In genomic region chrX:132217203-132218073, GRCh38 we compare ENCODE assay signal across 8 cellular contexts. TPM values are rescaled to one million over a fixed set of nuclear protein-coding genes. Genes with fewer than 3 reads are reported as not detected.
DNase-seq lines count a peak whose midpoint lies in the region; ATAC-seq lines count a peak whose summit lies in the region.

No MANE protein-coding gene starts in this region.

- H3K36me3 ChIP-seq in rectal smooth muscle tissue (ENCODE audit: control insufficient read depth, insufficient read depth, low read length) = no peaks in the 10 kb centered on the region

- peak overlapping the region; percentile 87 to 94 (median 90) for H3K4me3 Mint-ChIP-seq in T-cell

- H3K4me1 ChIP-seq in right cardiac atrium (ENCODE audit: control insufficient read depth, insufficient read depth, low read length) (peaks cover 1% of the 10 kb centered on the region), rectal smooth muscle tissue (ENCODE audit: control insufficient read depth, insufficient read depth, low read length) (peaks cover 4% of the 10 kb centered on the region)

- POLR2A ChIA-PET in T-cell (lab: Charles Lee) = interaction anchor here (0.6 kb wide), 3 partner anchors 143 to 390 kb away, joined by 3 to 5 read pairs (median 3); no protein-coding TSS in a partner anchor

- no peaks in the 10 kb centered on the region for H3K9me3 Mint-ChIP-seq in T-cell

- DNase-seq in NCI-H1436 treated with DMSO at 0.1 percent for 48 hours (lab: John Stamatoyannopoulos, UW) (peak; percentile 17), T-cell (peak; percentile 43 to 80 (median 73)), amniotic epithelial cell (ENCODE audit: low read depth) (peak; percentile 88), right cardiac atrium (peak; percentile 55 to 82 (median 72)), dedifferentiated amniotic fluid mesenchymal stem cell (ENCODE audit: extremely low spot score) (no peak)

- H3K9me3 ChIP-seq in right cardiac atrium (ENCODE audit: control insufficient read depth, low read length) = no peaks in the 10 kb centered on the region

- CTCF ChIA-PET in T-cell (lab: Charles Lee) = interaction anchor here in 1 of 2 donors (0.9 kb wide), 1 partner anchor 376 kb away, joined by 5 read pairs; no protein-coding TSS in a partner anchor

- intact Hi-C loops in right cardiac atrium (cut with DNase I) = loop anchor here in 1 of 4 donors (10.0 kb wide), 1 partner anchor 123 kb away; no protein-coding TSS in a partner anchor

- peak; percentile 40 for ATAC-seq in GM18499 (IDR thresholded peaks at IDR 0.05; ENCODE audit: insufficient read depth, unreplicated experiment)
- peak; percentile 58 for ATAC-seq in HG02870 (IDR thresholded peaks at IDR 0.05; ENCODE audit: unreplicated experiment)
- ATAC-seq in T-cell (replicated peaks in 1 of 4) = peak; percentile 75 to 83 (median 76)
- peak; percentile 82 to 86 for ATAC-seq in right cardiac atrium

- H3K27ac ChIP-seq in right cardiac atrium (ENCODE audit: low read length) (peak overlapping the region; percentile 99), rectal smooth muscle tissue (ENCODE audit: low read depth, low read length) (peak overlapping the region; percentile 87)

- H3K9ac ChIP-seq in rectal smooth muscle tissue (ENCODE audit: low read length) = peak overlapping the region; percentile 24

- peaks cover 16% of the 10 kb centered on the region for H3K36me3 Mint-ChIP-seq in T-cell

- H3K4me3 ChIP-seq in right cardiac atrium (ENCODE audit: low read length) = peak overlapping the region; percentile 98
- H3K4me3 ChIP-seq in rectal smooth muscle tissue (ENCODE audit: low read length) = peak overlapping the region; percentile 67

- H3K27me3 Mint-ChIP-seq in T-cell = peaks cover 0 to 10% of the 10 kb centered on the region in 2 donors

- H3K27me3 ChIP-seq in right cardiac atrium (ENCODE audit: control insufficient read depth, insufficient read depth) = no peaks in the 10 kb centered on the region
- H3K27me3 ChIP-seq in rectal smooth muscle tissue (ENCODE audit: control insufficient read depth, insufficient read depth, low read length) = no peaks in the 10 kb centered on the region

- peaks cover 32 to 42% (median 42%) of the 10 kb centered on the region in 3 donors for H3K4me1 Mint-ChIP-seq in T-cell

- peak overlapping the region; percentile 86 to 93 for H3K27ac Mint-ChIP-seq in T-cell

- WGBS in right cardiac atrium = under 1% methylated on average over 62 of the region's 74 CpGs

RNA-seq across cellular contexts. Expression of gene RAP2C, which starts 1.8 kb away (rescaled TPM):
- total RNA-seq in T-cell (10 to 100 TPM; 22.5 to 43.0 (median 26.8) TPM), right cardiac atrium (10 to 100 TPM; 18.1 to 25.0 (median 20.9) TPM)
- polyA plus RNA-seq in right cardiac atrium = 9.8 TPM
